In the genomic region with DNA sequence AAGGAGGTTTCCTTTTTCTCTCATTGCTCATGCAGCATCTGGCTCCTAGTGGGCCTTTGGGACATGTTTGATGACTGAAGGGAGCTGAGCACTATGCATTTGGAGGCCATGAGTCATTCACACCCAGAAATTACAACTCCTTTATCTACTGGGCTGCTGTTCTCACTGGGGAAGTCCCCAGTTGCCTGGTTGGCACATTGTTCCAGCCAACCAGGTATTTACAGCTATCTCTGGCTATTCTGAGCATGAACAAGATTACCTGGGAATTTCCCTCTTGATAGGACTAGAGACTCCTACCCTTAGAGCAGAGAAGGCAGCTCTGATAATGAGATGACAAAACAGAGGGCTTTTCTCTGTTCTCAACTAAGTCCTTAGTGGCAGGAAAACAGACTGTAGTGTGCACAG, we compare ENCODE assay signal across 8 cellular contexts.
DNase-seq lines count a peak whose midpoint lies in the region; ATAC-seq lines count a peak whose summit lies in the region.

No MANE protein-coding gene starts in this region.

- no peak overlapping the region for H3K23ac ChIP-seq in neuronal stem cell (ENCODE audit: low read depth, low read length, poor library complexity)

- H2BK5ac ChIP-seq in neuronal stem cell (ENCODE audit: low read length) = no peak overlapping the region

- CTCF ChIA-PET in naive thymus-derived CD4-positive, alpha-beta T cell (lab: Charles Lee) = no interaction called here

- no peak overlapping the region for H3K27ac ChIP-seq in naive thymus-derived CD4-positive, alpha-beta T cell (ENCODE audit: low read depth, low read length)
- no peak overlapping the region for H3K27ac ChIP-seq in neuronal stem cell (replicated peaks; ENCODE audit: low read length)

- H2BK120ac ChIP-seq in neuronal stem cell (ENCODE audit: low read depth, low read length) = no peak overlapping the region

- H4K91ac ChIP-seq in neuronal stem cell (ENCODE audit: low read depth, low read length, poor library complexity) = no peak overlapping the region

- no peak overlapping the region for H2AFZ ChIP-seq in neuronal stem cell (ENCODE audit: low read length)

- no peaks in the 10 kb centered on the region for H3K79me1 ChIP-seq in neuronal stem cell (ENCODE audit: low read depth, low read length)

- POLR2A ChIA-PET in naive thymus-derived CD4-positive, alpha-beta T cell (lab: Charles Lee) = no interaction called here

- H3K4me2 ChIP-seq in neuronal stem cell (ENCODE audit: insufficient read depth, low read length, poor library complexity, severe bottlenecking) = no peak overlapping the region

- peaks cover 8% of the 10 kb centered on the region for H3K9me3 Mint-ChIP-seq in activated naive CD4-positive, alpha-beta T cell treated with anti-CD3 and anti-CD28 coated beads, Interleukin-2, amount 50 U/mL, for 24 hours
- peaks cover 0 to 7% (median 2%) of the 10 kb centered on the region in 11 donors for H3K9me3 Mint-ChIP-seq in naive thymus-derived CD4-positive, alpha-beta T cell

- intact Hi-C loops in naive thymus-derived CD4-positive, alpha-beta T cell (cut with micrococcal nuclease) = loop anchor here in 1 of 2 donors (2.0 to 5.0 kb wide), 2 partner anchors 50 to 162 kb away; no protein-coding TSS in a partner anchor
- intact Hi-C loops in sciatic nerve (cut with DNase I) = no loop called here
- intact Hi-C loops in posterior cingulate gyrus (cut with DNase I) = no loop called here

- no peak overlapping the region for H2BK12ac ChIP-seq in neuronal stem cell (ENCODE audit: low read length)

- no peak overlapping the region for H3K4me3 ChIP-seq in naive thymus-derived CD4-positive, alpha-beta T cell (ENCODE audit: low read length)
- H3K4me3 ChIP-seq in neuronal stem cell (ENCODE audit: low read length in 2 of 2) = no peak overlapping the region

- no peak overlapping the region for H3K4ac ChIP-seq in neuronal stem cell (ENCODE audit: low read length)

- no peaks in the 10 kb centered on the region for H3K27me3 Mint-ChIP-seq in activated naive CD4-positive, alpha-beta T cell treated with anti-CD3 and anti-CD28 coated beads, Interleukin-2, amount 50 U/mL, for 24 hours
- peaks cover 0 to 4% (median 0%) of the 10 kb centered on the region in 5 donors for H3K27me3 Mint-ChIP-seq in naive thymus-derived CD4-positive, alpha-beta T cell

- H4K8ac ChIP-seq in neuronal stem cell (ENCODE audit: low read depth, low read length) = no peak overlapping the region

- no peak overlapping the region for H3K18ac ChIP-seq in neuronal stem cell (ENCODE audit: low read length)

- peak overlapping the region; percentile 16 for H3K4me3 Mint-ChIP-seq in activated naive CD4-positive, alpha-beta T cell treated with anti-CD3 and anti-CD28 coated beads, Interleukin-2, amount 50 U/mL, for 24 hours
- H3K4me3 Mint-ChIP-seq in naive thymus-derived CD4-positive, alpha-beta T cell = no peak overlapping the region

- H3K14ac ChIP-seq in neuronal stem cell (ENCODE audit: low read length) = no peak overlapping the region

- H2BK15ac ChIP-seq in neuronal stem cell (ENCODE audit: low read length) = no peak overlapping the region

- H2AK5ac ChIP-seq in neuronal stem cell (ENCODE audit: low read depth, low read length) = no peak overlapping the region

- peak overlapping the region; percentile 95 for H3K27ac Mint-ChIP-seq in activated naive CD4-positive, alpha-beta T cell treated with anti-CD3 and anti-CD28 coated beads, Interleukin-2, amount 50 U/mL, for 24 hours
- peak overlapping the region in 1 of 9 donors; percentile 79 for H3K27ac Mint-ChIP-seq in naive thymus-derived CD4-positive, alpha-beta T cell

- peaks cover 6% of the 10 kb centered on the region for H3K4me1 Mint-ChIP-seq in activated naive CD4-positive, alpha-beta T cell treated with anti-CD3 and anti-CD28 coated beads, Interleukin-2, amount 50 U/mL, for 24 hours
- H3K4me1 Mint-ChIP-seq in naive thymus-derived CD4-positive, alpha-beta T cell = peaks cover 0 to 12% (median 0%) of the 10 kb centered on the region in 7 donors

- no peaks in the 10 kb centered on the region for H3K36me3 Mint-ChIP-seq in activated naive CD4-positive, alpha-beta T cell treated with anti-CD3 and anti-CD28 coated beads, Interleukin-2, amount 50 U/mL, for 24 hours
- peaks cover 0 to 17% (median 3%) of the 10 kb centered on the region in 5 donors for H3K36me3 Mint-ChIP-seq in naive thymus-derived CD4-positive, alpha-beta T cell

- H3K9ac ChIP-seq in neuronal stem cell (ENCODE audit: low read depth, low read length, poor library complexity) = no peak overlapping the region

- ATAC-seq in GM19468 (IDR thresholded peaks at IDR 0.05; ENCODE audit: extremely low read depth, unreplicated experiment) (peak; percentile 27), HG03565 (IDR thresholded peaks at IDR 0.05; ENCODE audit: unreplicated experiment) (peak; percentile 92), sciatic nerve (no peak)
- peak; percentile 79 for ATAC-seq in naive thymus-derived CD4-positive, alpha-beta T cell

- no peaks in the 10 kb centered on the region for H3K27me3 ChIP-seq in naive thymus-derived CD4-positive, alpha-beta T cell (ENCODE audit: control insufficient read depth in 2 of 2, insufficient read depth in 2 of 2, low read length in 2 of 2)
- H3K27me3 ChIP-seq in neuronal stem cell (ENCODE audit: control insufficient read depth in 3 of 3, insufficient read depth in 3 of 3, low read depth in 1 of 3, low read length in 3 of 3) = no peaks in the 10 kb centered on the region

- no peaks in the 10 kb centered on the region for H3K9me3 ChIP-seq in naive thymus-derived CD4-positive, alpha-beta T cell (ENCODE audit: control insufficient read depth in 2 of 3, low read length in 3 of 3)
- peaks cover 1 to 18% of the 10 kb centered on the region in 2 donors for H3K9me3 ChIP-seq in neuronal stem cell (replicated peaks in 1 of 2; ENCODE audit: control insufficient read depth in 2 of 2, insufficient read depth in 1 of 2, low read depth in 1 of 2, low read length in 2 of 2)

- DNase-seq in EL = peak; percentile 59
- DNase-seq in naive thymus-derived CD4-positive, alpha-beta T cell = peak in 1 of 9 donors; percentile 54
- no peak for DNase-seq in sciatic nerve (ENCODE audit: low spot score)
- DNase-seq in posterior cingulate gyrus = no peak
- DNase-seq in neuronal stem cell (ENCODE audit: low spot score) = no peak

- no peaks in the 10 kb centered on the region for H3K36me3 ChIP-seq in naive thymus-derived CD4-positive, alpha-beta T cell (ENCODE audit: control insufficient read depth in 2 of 3, insufficient read depth in 3 of 3, low read length in 3 of 3)
- H3K36me3 ChIP-seq in neuronal stem cell (replicated peaks in 1 of 2; ENCODE audit: control insufficient read depth in 2 of 2, insufficient read depth in 2 of 2, low read length in 2 of 2) = no peaks in the 10 kb centered on the region

- no peaks in the 10 kb centered on the region for H3K4me1 ChIP-seq in naive thymus-derived CD4-positive, alpha-beta T cell (ENCODE audit: control insufficient read depth in 2 of 2, insufficient read depth in 2 of 2, low read length in 2 of 2)
- H3K4me1 ChIP-seq in neuronal stem cell (ENCODE audit: control insufficient read depth in 2 of 2, insufficient read depth in 1 of 2, low read depth in 1 of 2, low read length in 2 of 2) = peaks cover 0 to under 1% of the 10 kb centered on the region in 2 donors
